ENCODE assay signal across 8 cellular contexts in the genomic region with DNA sequence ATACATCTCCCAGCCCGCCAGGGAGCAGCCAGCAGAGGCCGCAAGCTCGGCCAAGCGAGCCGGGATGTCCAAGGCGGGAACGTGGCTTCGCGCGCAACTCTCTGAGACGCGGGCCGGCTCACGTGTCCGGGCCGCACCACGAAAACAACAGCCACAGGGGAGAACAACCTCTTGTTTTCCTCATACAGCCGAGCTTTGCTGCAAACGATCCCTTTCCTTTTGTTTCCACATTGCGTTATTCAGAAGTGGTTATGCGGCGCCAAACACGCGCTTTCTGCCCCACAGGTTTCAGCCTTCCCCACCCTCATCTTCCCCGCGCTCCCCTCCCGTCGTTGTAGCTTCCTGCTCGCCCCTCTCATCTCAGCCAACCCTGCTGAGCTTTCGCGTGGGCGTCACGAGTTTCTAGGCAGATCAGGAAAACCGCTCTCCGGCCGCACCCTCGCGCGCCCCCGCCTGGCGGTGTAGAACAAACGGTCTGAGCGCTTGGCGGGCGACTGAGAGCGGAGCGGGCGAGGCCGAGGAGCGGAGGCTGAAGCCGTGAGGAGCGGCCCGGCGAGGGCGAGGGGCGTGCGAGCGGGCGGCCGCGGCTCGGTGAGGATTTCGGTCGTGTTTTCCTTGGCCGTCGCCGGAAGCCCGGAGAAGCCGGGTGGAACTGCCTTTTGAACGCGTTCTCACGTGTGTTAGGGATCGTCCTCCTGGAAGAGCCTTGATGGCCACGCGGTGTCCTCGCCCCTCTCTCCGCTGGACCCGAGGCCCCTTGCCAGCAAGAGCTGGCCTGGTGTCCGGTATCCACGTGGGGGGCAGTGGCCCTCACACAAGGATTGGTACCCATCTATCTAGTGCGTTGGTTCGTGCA. TPM values are rescaled to one million over a fixed set of nuclear protein-coding genes. Genes with fewer than 3 reads are reported as not detected.
DNase-seq lines count a peak whose midpoint lies in the region; ATAC-seq and TF ChIP-seq lines count a peak whose summit lies in the region.

No MANE protein-coding gene starts in this region.

- ATAC-seq in GM19043 (IDR thresholded peaks at IDR 0.05; ENCODE audit: low read depth, unreplicated experiment) (peak; percentile 89), HG03442 (IDR thresholded peaks at IDR 0.05; ENCODE audit: unreplicated experiment) (peak; percentile 85)

- peaks cover 11% of the 10 kb centered on the region for H3K4me1 ChIP-seq in vagina

- no peak for TF ChIP-seq POLR2A in vagina (IDR thresholded peaks at IDR 0.05)

- H3K9me3 ChIP-seq in AG04450 (ENCODE audit: control insufficient read depth, insufficient read depth, low read length) (peaks cover 15% of the 10 kb centered on the region), vagina (no peaks in the 10 kb centered on the region)

- intact Hi-C loops in vagina (cut with DNase I) = loop anchor here (10.0 kb wide), 1 partner anchor 1076 kb away; no protein-coding TSS in a partner anchor

- peak overlapping the region; percentile 43 for H3K4me3 ChIP-seq in AG04450 (ENCODE audit: low read depth, low read length)
- H3K4me3 ChIP-seq in vagina = peak overlapping the region; percentile 41 to 54

- H3K27me3 ChIP-seq in AG04450 (ENCODE audit: control insufficient read depth, insufficient read depth, low read length) = peaks cover 16% of the 10 kb centered on the region
- H3K27me3 ChIP-seq in vagina = no peaks in the 10 kb centered on the region

- DNase-seq in AG04450 (ENCODE audit: low read depth, low spot score) (peak; percentile 37), T-helper 1 cell (peak; percentile 81 to 96 (median 93)), anterior cingulate cortex (lab: John Stamatoyannopoulos, UW) (peak; percentile 39 to 92 (median 80)), hepatic stellate cell (ENCODE audit: low spot score) (peak; percentile 94), renal cortical epithelial cell (ENCODE audit: low read depth) (peak; percentile 79), vagina (ENCODE audit: extremely low spot score in 2 of 2) (no peak)

- no peaks in the 10 kb centered on the region for H3K36me3 ChIP-seq in vagina

- H3K27ac ChIP-seq in AG04450 (ENCODE audit: low read depth, low read length) = no peak overlapping the region
- peak overlapping the region; percentile 54 for H3K27ac ChIP-seq in vagina

- POLR2A ChIA-PET in AG04450 (lab: Yijun Ruan, JAX) = no interaction called here

- CTCF ChIA-PET in AG04450 (lab: Charles Lee) = interaction anchor here (0.5 to 1.0 kb wide), 8 partner anchors 11 to 296 kb away, joined by 3 to 10 read pairs (median 6); a partner anchor contains a TSS

- TF ChIP-seq CTCF in AG04450 (IDR thresholded peaks at IDR 0.05; ENCODE audit: low read depth, low read length) = peak; percentile 46
- peak; percentile 30 to 72 (median 32) for TF ChIP-seq CTCF in vagina (IDR thresholded peaks at IDR 0.05)

RNA-seq across cellular contexts. Expression of a gene that starts 6.6 kb away (rescaled TPM):
- 48.8 and 58.3 TPM in 2 replicates for polyA plus RNA-seq in AG04450 (2011; rRNA removed)
- 63.7 and 93.2 TPM in 2 replicates for polyA minus RNA-seq in AG04450 (2011; rRNA and poly(A)+ RNA removed)
- total RNA-seq in renal cortical epithelial cell (65.2 and 96.2 TPM in 2 replicates), vagina (146 TPM)

RNA-seq across cellular contexts. Expression of a gene that starts 21.6 kb away (rescaled TPM):
- 54.2 and 58.4 TPM in 2 replicates for polyA plus RNA-seq in AG04450 (2011; rRNA removed)
- 70.5 and 94.3 TPM in 2 replicates for polyA minus RNA-seq in AG04450 (2011; rRNA and poly(A)+ RNA removed)
- 76.1 and 100 TPM in 2 replicates for total RNA-seq in renal cortical epithelial cell
- 44.7 TPM for total RNA-seq in vagina

RNA-seq across cellular contexts. Expression of a gene that starts 21.8 kb away (rescaled TPM):
- polyA plus RNA-seq in AG04450 (2011; rRNA removed) = 179 and 220 TPM in 2 replicates
- 190 and 197 TPM in 2 replicates for polyA minus RNA-seq in AG04450 (2011; rRNA and poly(A)+ RNA removed)
- 37.0 and 132 TPM in 2 replicates for total RNA-seq in renal cortical epithelial cell
- 92.3 TPM for total RNA-seq in vagina

RNA-seq across cellular contexts. Expression of a gene that starts 24.4 kb away (rescaled TPM):
- not detected in 2 replicates for polyA plus RNA-seq in AG04450 (2011; rRNA removed)
- not detected in 2 replicates for polyA minus RNA-seq in AG04450 (2011; rRNA and poly(A)+ RNA removed)
- total RNA-seq in renal cortical epithelial cell (not detected in 2 replicates), vagina (not detected)

RNA-seq across cellular contexts. Expression of a gene that starts 32.7 kb away (rescaled TPM):
- not detected in 2 replicates for polyA plus RNA-seq in AG04450 (2011; rRNA removed)
- polyA minus RNA-seq in AG04450 (2011; rRNA and poly(A)+ RNA removed) = not detected in 2 replicates
- total RNA-seq in renal cortical epithelial cell (not detected in 2 replicates), vagina (not detected)

Comparison
In these comparisons a context has a peak if more than half of its experiments do, and no peak if none do; other contexts are left out.
1. DNase-seq: peak in AG04450 (single experiment), T-helper 1 cell (5 of 5), anterior cingulate cortex (58 of 58), hepatic stellate cell (single experiment) and renal cortical epithelial cell (single experiment); none in vagina (0 of 2).